ENCODE assay signal across 16 cellular contexts in the genomic region with DNA sequence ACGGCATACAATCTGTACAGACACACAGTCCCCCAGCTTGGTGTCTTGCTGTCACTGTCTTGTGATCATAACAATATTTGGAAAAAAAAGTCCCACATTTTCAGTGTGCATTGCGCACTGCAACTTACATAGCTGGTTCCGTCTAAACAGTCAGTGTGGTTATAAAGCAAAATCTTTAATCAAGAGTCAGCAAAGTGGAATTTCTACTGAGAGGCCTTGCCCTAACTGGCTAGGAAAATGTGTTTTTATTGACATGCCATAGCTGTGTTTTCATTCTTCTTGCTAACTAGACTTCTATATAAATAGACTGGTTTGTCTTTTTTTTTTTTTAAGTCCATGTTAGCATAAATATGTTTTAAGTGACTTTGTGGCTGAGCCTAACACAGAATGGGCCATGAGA.
"Had no signal": no experiment of that assay in that cellular context is flagged by ENCODE, and none has a peak within 500 bp of the region (broad histone marks: within the 10 kb centered on the region; RNA-seq: fewer than 3 reads in every experiment).

No MANE protein-coding gene starts in this region.

- H3K36me3 Mint-ChIP-seq: activated naive CD8-positive, alpha-beta T cell; naive thymus-derived CD8-positive, alpha-beta T cell had no signal

- DNase-seq: activated CD4-positive, alpha-beta T cell treated with anti-CD3 and anti-CD28 coated beads, Interleukin-2, amount 50 U/mL, for 4 hours; activated gamma-delta T cell; activated T-cell treated with anti-CD3 and anti-CD28 coated beads, Interleukin-2, amount 50 U/mL, for 4 hours; anterior cingulate cortex; effector memory CD4-positive, alpha-beta T cell; hypothalamus; left cardiac atrium; naive thymus-derived CD8-positive, alpha-beta T cell; nucleus accumbens; stimulated activated CD4-positive, alpha-beta T cell treated with anti-CD3 and anti-CD28 coated beads, Interleukin-2, amount 100 ng/mL, for 48 hours; testis had no signal

- H3K4me3 Mint-ChIP-seq: activated naive CD8-positive, alpha-beta T cell; activated T-cell treated with anti-CD3 and anti-CD28 coated beads, Interleukin-2, amount 50 U/mL, for 4 hours; naive thymus-derived CD8-positive, alpha-beta T cell; stimulated activated naive CD8-positive, alpha-beta T cell treated with anti-CD3 and anti-CD28 coated beads, Interleukin-15, Interleukin-2, amounts not matched to agents 100 ng/mL and 50 ng/mL, for 24 hours; T-helper 2 cell treated with Interferon-gamma antibody and Interleukin-4, amounts not matched to agents 5 μg/mL and 100 μg/mL, for 36 hours had no signal

- H3K27me3 Mint-ChIP-seq: activated naive CD8-positive, alpha-beta T cell had no signal

- H3K4me1 Mint-ChIP-seq: naive thymus-derived CD8-positive, alpha-beta T cell had no signal

- H3K9me3 Mint-ChIP-seq: stimulated activated naive CD8-positive, alpha-beta T cell treated with anti-CD3 and anti-CD28 coated beads, Interleukin-15, Interleukin-2, amounts not matched to agents 100 ng/mL and 50 ng/mL, for 24 hours had no signal

- H3K27ac Mint-ChIP-seq: activated naive CD8-positive, alpha-beta T cell; naive thymus-derived CD8-positive, alpha-beta T cell; stimulated activated naive CD8-positive, alpha-beta T cell treated with anti-CD3 and anti-CD28 coated beads, Interleukin-15, Interleukin-2, amounts not matched to agents 100 ng/mL and 50 ng/mL, for 24 hours; T-helper 2 cell treated with Interferon-gamma antibody and Interleukin-4, amounts not matched to agents 5 μg/mL and 100 μg/mL, for 36 hours had no signal

- H3K4me3 ChIP-seq: coronary artery, lung, testis had no signal
